Comparison of ENCODE assay signal across 8 cellular contexts in genomic region chr11:130449246-130449990, GRCh38. TPM values are rescaled to one million over a fixed set of nuclear protein-coding genes. Genes with fewer than 3 reads are reported as not detected.
DNase-seq lines count a peak whose midpoint lies in the region; ATAC-seq and TF ChIP-seq lines count a peak whose summit lies in the region.

No MANE protein-coding gene starts in this region.

- H3K4me1 ChIP-seq in iPS-15b (ENCODE audit: control insufficient read depth, insufficient read depth, low read length) = peaks cover 3% of the 10 kb centered on the region

- H3K9me3 Mint-ChIP-seq in activated naive CD8-positive, alpha-beta T cell treated with anti-CD3 and anti-CD28 coated beads, Interleukin-2, amount 10 ng/mL, durations not matched to agents 7 days and 5 days = no peaks in the 10 kb centered on the region

- POLR2A ChIA-PET in activated naive CD8-positive, alpha-beta T cell treated with anti-CD3 and anti-CD28 coated beads, Interleukin-2, amount 10 ng/mL, durations not matched to agents 7 days and 5 days (lab: Charles Lee) = no interaction called here

- H3K9me3 ChIP-seq in iPS-15b (ENCODE audit: control insufficient read depth, insufficient read depth, low read length) = no peaks in the 10 kb centered on the region

- H3K36me3 ChIP-seq in iPS-15b (ENCODE audit: control insufficient read depth, insufficient read depth, low read length) = no peaks in the 10 kb centered on the region

- H3K4me3 ChIP-seq in HFF-Myc (replicated peaks; ENCODE audit: low read depth, low read length) (peak overlapping the region; percentile 54), iPS-15b (ENCODE audit: low read depth, low read length) (peak overlapping the region; percentile 65), skin epidermis (peak overlapping the region; percentile 35 to 58 (median 41))

- H3K4me3 Mint-ChIP-seq in activated naive CD8-positive, alpha-beta T cell treated with anti-CD3 and anti-CD28 coated beads, Interleukin-2, amount 10 ng/mL, durations not matched to agents 7 days and 5 days = peak overlapping the region; percentile 64

- H3K36me3 Mint-ChIP-seq in activated naive CD8-positive, alpha-beta T cell treated with anti-CD3 and anti-CD28 coated beads, Interleukin-2, amount 10 ng/mL, durations not matched to agents 7 days and 5 days = no peaks in the 10 kb centered on the region

- no peak for TF ChIP-seq CTCF in HFF-Myc (IDR thresholded peaks at IDR 0.05; ENCODE audit: low read depth, low read length, missing control alignments)

- peak overlapping the region in 12 of 21 experiments; percentile 0 to 77 (median 55) for H3K27ac ChIP-seq in skin epidermis

- H3K4me1 Mint-ChIP-seq in activated naive CD8-positive, alpha-beta T cell treated with anti-CD3 and anti-CD28 coated beads, Interleukin-2, amount 10 ng/mL, durations not matched to agents 7 days and 5 days = peaks cover 12% of the 10 kb centered on the region

- no peak for ATAC-seq in activated naive CD8-positive, alpha-beta T cell treated with anti-CD3 and anti-CD28 coated beads, Interleukin-2, amount 10 ng/mL, durations not matched to agents 7 days and 5 days (ENCODE audit: low read depth)
- ATAC-seq in GM21367 (IDR thresholded peaks at IDR 0.05; ENCODE audit: unreplicated experiment) (no peak), HG02798 (IDR thresholded peaks at IDR 0.05; ENCODE audit: poor library complexity, unreplicated experiment) (no peak)

- no peak overlapping the region for H3K27ac Mint-ChIP-seq in activated naive CD8-positive, alpha-beta T cell treated with anti-CD3 and anti-CD28 coated beads, Interleukin-2, amount 10 ng/mL, durations not matched to agents 7 days and 5 days

- peaks cover 75% of the 10 kb centered on the region for H3K27me3 ChIP-seq in iPS-15b (ENCODE audit: control insufficient read depth, insufficient read depth, low read length)

- H3K27me3 Mint-ChIP-seq in activated naive CD8-positive, alpha-beta T cell treated with anti-CD3 and anti-CD28 coated beads, Interleukin-2, amount 10 ng/mL, durations not matched to agents 7 days and 5 days = peaks cover 70% of the 10 kb centered on the region

- no peak for DNase-seq in HFF-Myc (ENCODE audit: extremely low read depth, low read depth)
- no peak for DNase-seq in activated naive CD8-positive, alpha-beta T cell treated with anti-CD3 and anti-CD28 coated beads, Interleukin-2, amount 10 ng/mL, durations not matched to agents 7 days and 5 days
- DNase-seq in COLO829 (ENCODE audit: low spot score) = no peak
- no peak for DNase-seq in NCI-H345 (lab: John Stamatoyannopoulos, UW)

- no peak overlapping the region for H3K9ac ChIP-seq in iPS-15b (ENCODE audit: low read depth, low read length)

RNA-seq across cellular contexts. Expression of gene ADAMTS15, which starts 1.0 kb away (rescaled TPM):
- total RNA-seq in activated naive CD8-positive, alpha-beta T cell treated with anti-CD3 and anti-CD28 coated beads, Interleukin-2, amount 10 ng/mL, durations not matched to agents 7 days and 5 days = under 1 TPM; 0.08 to 0.11 TPM

RNA-seq across cellular contexts. Expression of gene ADAMTS8, which starts 21.0 kb away (rescaled TPM):
- total RNA-seq in activated naive CD8-positive, alpha-beta T cell treated with anti-CD3 and anti-CD28 coated beads, Interleukin-2, amount 10 ng/mL, durations not matched to agents 7 days and 5 days = not detected
